ENCODE assay signal across 9 cellular contexts in genomic region chr7:95865716-95866371, GRCh38.
DNase-seq lines count a peak whose midpoint lies in the region; FAIRE-seq and TF ChIP-seq lines count a peak whose summit lies in the region.
"Had no signal": no experiment of that assay in that cellular context is flagged by ENCODE, and none has a peak within 500 bp of the region (broad histone marks: within the 10 kb centered on the region; RNA-seq: fewer than 3 reads in every experiment).

No MANE protein-coding gene starts in this region.

- H3K4me2 ChIP-seq in osteoblast (ENCODE audit: insufficient read depth, low read length) = no peak overlapping the region

- peak; percentile 5 for TF ChIP-seq CTCF in bronchial epithelial cell (IDR thresholded peaks at IDR 0.05; ENCODE audit: insufficient read depth, low read length, severe bottlenecking)
- TF ChIP-seq CTCF in osteoblast (IDR thresholded peaks at IDR 0.05; ENCODE audit: extremely low read depth, low read depth, low read length) = peak; percentile 57
- TF ChIP-seq CTCF in GM10266 (IDR thresholded peaks at IDR 0.05; ENCODE audit: control insufficient read depth, insufficient read depth, low read depth, missing control alignments) = no peak
- no peak for TF ChIP-seq CTCF in ovary (IDR thresholded peaks at IDR 0.05)

- H3K27ac ChIP-seq in osteoblast (ENCODE audit: low read depth, low read length) (no peak overlapping the region), ovary (no peak overlapping the region)

- H3K36me3 ChIP-seq in bronchial epithelial cell (ENCODE audit: control insufficient read depth, insufficient read depth, low read length) (no peaks in the 10 kb centered on the region), osteoblast (ENCODE audit: insufficient read depth, low read length) (no peaks in the 10 kb centered on the region), ovary (no peaks in the 10 kb centered on the region)

- no peaks in the 10 kb centered on the region for H4K20me1 ChIP-seq in osteoblast (ENCODE audit: insufficient read depth, low read length)

- DNase-seq in GM12891 (ENCODE audit: insufficient read length, low spot score) (no peak), NCI-H460 (ENCODE audit: extremely low read depth, low read depth) (peak; percentile 14), bronchial epithelial cell (ENCODE audit: low read depth) (no peak), osteoblast (ENCODE audit: insufficient read length, low spot score, missing footprints) (no peak), SHP77 treated with DMSO at 0.1 percent for 48 hours (lab: John Stamatoyannopoulos, UW) (no peak), GM10266 (ENCODE audit: extremely low spot score) (no peak), ovary (no peak)
- DNase-seq: NCI-H510A, nucleus accumbens had no signal

- H3K79me2 ChIP-seq in osteoblast (ENCODE audit: insufficient read depth, low read length) = no peaks in the 10 kb centered on the region

- H3K4me3 ChIP-seq in bronchial epithelial cell (ENCODE audit: low read depth, low read length) (no peak overlapping the region), osteoblast (ENCODE audit: insufficient read depth, low read length) (no peak overlapping the region), ovary (no peak overlapping the region)

- intact Hi-C loops in ovary (cut with DNase I) = loop anchor here in 3 of 4 donors (10.0 kb wide), 2 partner anchors 91 to 141 kb away; partner anchors contain the start of gene DYNC1I1 (in 1 of the 3)

- WGBS in ovary, 3 donors = 80 to 86% (median 82%) methylated on average over 9 of the region's 9 CpGs

- TF ChIP-seq POLR2A in GM12891 (IDR thresholded peaks at IDR 0.05; ENCODE audit: low read depth, low read length) (no peak), ovary (IDR thresholded peaks at IDR 0.05) (no peak)

- FAIRE-seq in GM12891 (lab: Jason Lieb, UNC) = peak; percentile 41
- peak; percentile 36 for FAIRE-seq in bronchial epithelial cell (lab: Jason Lieb, UNC)

- H3K4me1 ChIP-seq in osteoblast (ENCODE audit: insufficient read depth, low read length) (peaks cover 16% of the 10 kb centered on the region), ovary (ENCODE audit: insufficient read depth) (no peaks in the 10 kb centered on the region)

- H2AFZ ChIP-seq in osteoblast (ENCODE audit: low read length) = no peak overlapping the region

- no peaks in the 10 kb centered on the region for H3K9me3 ChIP-seq in osteoblast (ENCODE audit: low read depth, low read length)
- H3K9me3 ChIP-seq in ovary = no peaks in the 10 kb centered on the region

- no peak for TF ChIP-seq EP300 in ovary (IDR thresholded peaks at IDR 0.05)

- no peaks in the 10 kb centered on the region for H3K27me3 ChIP-seq in bronchial epithelial cell (ENCODE audit: control insufficient read depth, insufficient read depth, low read length)
- H3K27me3 ChIP-seq in osteoblast (ENCODE audit: insufficient read depth, low read length) = no peaks in the 10 kb centered on the region
- no peaks in the 10 kb centered on the region for H3K27me3 ChIP-seq in ovary

TF ChIP-seq in GM12891, 5 proteins besides CTCF, POLR2A, EP300 and RAD21:
- no peak for TF ChIP-seq SPI1 (IDR thresholded peaks at IDR 0.05; ENCODE audit: low read depth, low read length)
- no peak for TF ChIP-seq PAX5 (IDR thresholded peaks at IDR 0.05; ENCODE audit: insufficient read depth, low read length, severe bottlenecking)
- TF ChIP-seq TAF1 (IDR thresholded peaks at IDR 0.05; ENCODE audit: low read depth, low read length) = no peak
- TF ChIP-seq POLR2AphosphoS5 (IDR thresholded peaks at IDR 0.05; ENCODE audit: low read depth, low read length) = no peak
- TF ChIP-seq POU2F2 (IDR thresholded peaks at IDR 0.05; ENCODE audit: low read depth, low read length) = no peak

Comparison
In these comparisons a context has a peak if more than half of its experiments do, and no peak if none do; other contexts are left out.
1. CTCF ChIP-seq: peak in bronchial epithelial cell (single experiment) and osteoblast (single experiment); none in GM10266 (single experiment) and ovary (0 of 3).